ENCODE assay signal across 8 cellular contexts in genomic region chr7:127252736-127253288, GRCh38. TPM values are rescaled to one million over a fixed set of nuclear protein-coding genes. Genes with fewer than 3 reads are reported as not detected.
DNase-seq lines count a peak whose midpoint lies in the region; ATAC-seq and TF ChIP-seq lines count a peak whose summit lies in the region.

GRM8 (minus strand) TSS chr7:127252941.

- H3K9me3 ChIP-seq in BLaER1 (no peaks in the 10 kb centered on the region), esophagus muscularis mucosa (no peaks in the 10 kb centered on the region), muscle layer of colon (ENCODE audit: low read length) (no peaks in the 10 kb centered on the region), upper lobe of left lung (no peaks in the 10 kb centered on the region)

- DNase-seq in NCI-H1417 (lab: John Stamatoyannopoulos, UW): peak; percentile 84 to 94 (median 93)
- DNase-seq in activated CD4-positive, alpha-beta memory T cell treated with anti-CD3 and anti-CD28 coated beads for 36 hours: peak; percentile 23
- no peak for DNase-seq in esophagus muscularis mucosa (ENCODE audit: extremely low spot score)
- DNase-seq in upper lobe of left lung: peak in 1 of 2 donors; percentile 88

- TF ChIP-seq CTCF in esophagus muscularis mucosa (IDR thresholded peaks at IDR 0.05) (no peak), upper lobe of left lung (IDR thresholded peaks at IDR 0.05) (no peak)

- no peaks in the 10 kb centered on the region for H3K36me3 Mint-ChIP-seq in activated CD4-positive, alpha-beta memory T cell treated with anti-CD3 and anti-CD28 coated beads for 36 hours

- peaks cover 11% of the 10 kb centered on the region for H3K4me1 Mint-ChIP-seq in activated CD4-positive, alpha-beta memory T cell treated with anti-CD3 and anti-CD28 coated beads for 36 hours (ENCODE audit: low read depth)

- no peaks in the 10 kb centered on the region for H3K9me3 Mint-ChIP-seq in activated CD4-positive, alpha-beta memory T cell treated with anti-CD3 and anti-CD28 coated beads for 36 hours

- H3K4me1 ChIP-seq in BLaER1: peaks cover 25% of the 10 kb centered on the region
- H3K4me1 ChIP-seq in esophagus muscularis mucosa: peaks cover 15 to 36% (median 27%) of the 10 kb centered on the region in 4 donors
- peaks cover 15% of the 10 kb centered on the region for H3K4me1 ChIP-seq in muscle layer of colon (ENCODE audit: insufficient read depth, low read length)
- peaks cover 18 to 30% (median 21%) of the 10 kb centered on the region in 4 donors for H3K4me1 ChIP-seq in upper lobe of left lung

- intact Hi-C loops in activated CD4-positive, alpha-beta memory T cell treated with anti-CD3 and anti-CD28 coated beads for 36 hours (cut with micrococcal nuclease): loop anchor here (5.0 kb wide), 3 partner anchors 69 to 334 kb away; partner anchors contain the start of genes ARF5, GCC1 and ZNF800
- intact Hi-C loops in esophagus muscularis mucosa (cut with DNase I): loop anchor here (5.0 to 10.0 kb wide), 2 partner anchors 146 to 448 kb away; no protein-coding TSS in a partner anchor

- peaks cover 49% of the 10 kb centered on the region for H3K27me3 Mint-ChIP-seq in activated CD4-positive, alpha-beta memory T cell treated with anti-CD3 and anti-CD28 coated beads for 36 hours

- H3K36me3 ChIP-seq in BLaER1 (no peaks in the 10 kb centered on the region), esophagus muscularis mucosa (no peaks in the 10 kb centered on the region), muscle layer of colon (ENCODE audit: insufficient read depth, low read length) (no peaks in the 10 kb centered on the region), upper lobe of left lung (no peaks in the 10 kb centered on the region)

- TF ChIP-seq EP300 in esophagus muscularis mucosa (IDR thresholded peaks at IDR 0.05): no peak
- TF ChIP-seq EP300 in upper lobe of left lung (IDR thresholded peaks at IDR 0.05): no peak

- H3K4me2 ChIP-seq in BLaER1: peak within 1 kb of the TSS; percentile 99

- peak within 1 kb of the TSS; percentile 70 for H3K4me3 Mint-ChIP-seq in activated CD4-positive, alpha-beta memory T cell treated with anti-CD3 and anti-CD28 coated beads for 36 hours

- H3K27me3 ChIP-seq in BLaER1: peaks cover 57% of the 10 kb centered on the region
- H3K27me3 ChIP-seq in esophagus muscularis mucosa: peaks cover 0 to 84% (median 24%) of the 10 kb centered on the region in 4 donors
- H3K27me3 ChIP-seq in muscle layer of colon (ENCODE audit: control insufficient read depth in 1 of 2, insufficient read depth in 2 of 2, low read length in 2 of 2): peaks cover 24 to 32% of the 10 kb centered on the region in 2 donors
- peaks cover 0 to 32% (median 21%) of the 10 kb centered on the region in 4 donors for H3K27me3 ChIP-seq in upper lobe of left lung

- POLR2A ChIA-PET in activated CD4-positive, alpha-beta memory T cell treated with anti-CD3 and anti-CD28 coated beads for 36 hours (lab: Charles Lee): interaction anchor here (0.6 kb wide), 1 partner anchor 216 kb away, joined by 5 read pairs; no protein-coding TSS in a partner anchor

- TF ChIP-seq POLR2A in esophagus muscularis mucosa (IDR thresholded peaks at IDR 0.05; ENCODE audit: low read depth) (no peak), upper lobe of left lung (IDR thresholded peaks at IDR 0.05) (no peak)

- peaks cover 23% of the 10 kb centered on the region for H4K20me1 ChIP-seq in BLaER1

- H3K4me3 ChIP-seq in BLaER1 (peak within 1 kb of the TSS; percentile 78), esophagus muscularis mucosa (peak within 1 kb of the TSS; percentile 71 to 80 (median 76)), muscle layer of colon (ENCODE audit: low read depth in 1 of 2, low read length in 2 of 2) (peak within 1 kb of the TSS; percentile 48 to 71), upper lobe of left lung (peak within 1 kb of the TSS; percentile 64 to 91 (median 76))

- no peak within 1 kb of the TSS for H3K27ac Mint-ChIP-seq in activated CD4-positive, alpha-beta memory T cell treated with anti-CD3 and anti-CD28 coated beads for 36 hours

- WGBS in esophagus muscularis mucosa: 0% methylated on average over 9 of the region's 66 CpGs
- WGBS in upper lobe of left lung, 2 donors: 0 to 1% methylated on average over 10 to 56 of the region's 66 CpGs

- CTCF ChIA-PET in activated CD4-positive, alpha-beta memory T cell treated with anti-CD3 and anti-CD28 coated beads for 36 hours (lab: Charles Lee): interaction anchor here (1.3 to 2.8 kb wide), 6 partner anchors 9 to 450 kb away, joined by 3 to 8 read pairs (median 4); no protein-coding TSS in a partner anchor

- H3K27ac ChIP-seq in BLaER1 (no peak within 1 kb of the TSS), esophagus muscularis mucosa (replicated peaks in 1 of 4) (peak within 1 kb of the TSS; percentile 22 to 72 (median 47)), muscle layer of colon (ENCODE audit: low read depth, low read length) (no peak within 1 kb of the TSS), upper lobe of left lung (peak within 1 kb of the TSS in 1 of 4 donors; percentile 30)

- ATAC-seq in GM19397 (IDR thresholded peaks at IDR 0.05; ENCODE audit: unreplicated experiment): peak; percentile 16
- peak in 1 of 2 donors; percentile 83 for ATAC-seq in upper lobe of left lung (ENCODE audit: low FRiP score in 2 of 2)
- ATAC-seq in HG03571 (IDR thresholded peaks at IDR 0.05; ENCODE audit: unreplicated experiment): no peak

- H3K9ac ChIP-seq in BLaER1 (peak within 1 kb of the TSS; percentile 62), muscle layer of colon (ENCODE audit: low read length) (peak within 1 kb of the TSS; percentile 13)

RNA-seq across cellular contexts. Expression of gene GRM8, which starts in this region (rescaled TPM):
- not detected for total RNA-seq in activated CD4-positive, alpha-beta memory T cell treated with anti-CD3 and anti-CD28 coated beads for 36 hours
- total RNA-seq in esophagus muscularis mucosa (under 1 TPM in 1 of 4 donors, not detected in 3; 0.11 TPM), upper lobe of left lung (1 to 10 TPM in 2 of 6 donors, under 1 TPM in 1, not detected in 3; 0.49 to 6.5 (median 1.8) TPM)

Comparison
In these comparisons a context has a peak if more than half of its experiments do, and no peak if none do; other contexts are left out.
1. Peak in DNase-seq in activated CD4-positive, alpha-beta memory T cell treated with anti-CD3 and anti-CD28 coated beads for 36 hours; RNA of the gene not detected or under 1 TPM.
2. H3K27ac ChIP-seq: peak in esophagus muscularis mucosa (4 of 4); none in BLaER1 (single experiment) and muscle layer of colon (single experiment).
3. Peak in every context shown above with its lines, with median percentiles within 50 percentile points of each other: H3K4me3 ChIP-seq.